In genomic region chr16:84782841-84783240, GRCh38 we compare ENCODE assay signal across 20 cellular contexts.
"Had no signal": no experiment of that assay in that cellular context is flagged by ENCODE, and none has a peak within 500 bp of the region (broad histone marks: within the 10 kb centered on the region; RNA-seq: fewer than 3 reads in every experiment).

No MANE protein-coding gene starts in this region.

- H3K9me3 Mint-ChIP-seq: effector memory CD8-positive, alpha-beta T cell; naive B cell; neural progenitor cell; T-helper 1 cell treated with Interleukin-12 subunit alpha and Interleukin-12 subunit beta and Interleukin-4 antibody, amounts not matched to agents 30 μg/mL and 1 μg/mL, for 36 hours had no signal

- H3K4me2 ChIP-seq: neural progenitor cell had no signal

- H2AFZ ChIP-seq: neural progenitor cell had no signal

- H3K4me3 Mint-ChIP-seq: effector memory CD8-positive, alpha-beta T cell; naive B cell; neural progenitor cell; stimulated activated naive B cell treated with anti-CD40 and anti-IgM and Interleukin-4, amounts not matched to agents 10 μg/mL and 1 μg/mL and 100 μg/mL, for 72 hours; T-helper 1 cell treated with Interleukin-12 subunit alpha and Interleukin-12 subunit beta and Interleukin-4 antibody, amounts not matched to agents 30 μg/mL and 1 μg/mL, for 36 hours had no signal

- H3K4me3 ChIP-seq: ascending aorta, cardiac muscle cell, mucosa of descending colon, neural progenitor cell, sigmoid colon, spleen, tibial artery had no signal

- H3K27me3 ChIP-seq: ascending aorta, cardiac muscle cell, neural progenitor cell, sigmoid colon, spleen, tibial artery had no signal

- H3K27ac Mint-ChIP-seq: effector memory CD8-positive, alpha-beta T cell; neural progenitor cell; stimulated activated naive B cell treated with anti-CD40 and anti-IgM and Interleukin-4, amounts not matched to agents 10 μg/mL and 1 μg/mL and 100 μg/mL, for 72 hours; T-helper 1 cell treated with Interleukin-12 subunit alpha and Interleukin-12 subunit beta and Interleukin-4 antibody, amounts not matched to agents 30 μg/mL and 1 μg/mL, for 36 hours had no signal

- H3K27ac ChIP-seq: ascending aorta, cardiac muscle cell, neural progenitor cell, sigmoid colon, spleen, tibial artery had no signal

- DNase-seq: activated CD4-positive, alpha-beta T cell treated with anti-CD3 and anti-CD28 coated beads, Interleukin-2, amount 50 U/mL, for 1 hour; activated CD4-positive, CD25-positive, alpha-beta regulatory T cell treated with anti-CD3 and anti-CD28 coated beads, Interleukin-2, amount 50 U/mL, for 72 hours; activated CD8-positive, alpha-beta memory T cell treated with anti-CD3 and anti-CD28 coated beads for 24 hours; activated CD8-positive, alpha-beta memory T cell treated with anti-CD3 and anti-CD28 coated beads, Interleukin-2, amount 50 U/mL, for 48 hours; activated effector memory CD4-positive, alpha-beta T cell treated with anti-CD3 and anti-CD28 coated beads, Interleukin-2, amount 50 U/mL, for 16 hours; activated naive CD4-positive, alpha-beta T cell treated with anti-CD3 and anti-CD28 coated beads, Interleukin-2, amount 50 U/mL, for 16 hours; activated T-cell treated with anti-CD3 and anti-CD28 coated beads, Interleukin-2, amount 50 U/mL, for 48 hours; effector memory CD8-positive, alpha-beta T cell; foreskin melanocyte; hypothalamus; mucosa of descending colon; naive B cell; stimulated activated naive B cell treated with anti-CD40 and anti-IgM and Interleukin-4, amounts not matched to agents 10 μg/mL and 1 μg/mL and 100 μg/mL, for 72 hours had no signal

- H3K9ac ChIP-seq: neural progenitor cell had no signal

- H3K4me1 ChIP-seq: ascending aorta, neural progenitor cell had no signal

- ATAC-seq: effector memory CD8-positive, alpha-beta T cell; mucosa of descending colon; stimulated activated naive B cell treated with anti-CD40 and anti-IgM and Interleukin-4, amounts not matched to agents 10 μg/mL and 1 μg/mL and 100 μg/mL, for 72 hours had no signal

- H3K9me3 ChIP-seq: ascending aorta, mucosa of descending colon, sigmoid colon, spleen, tibial artery had no signal

- H3K27me3 Mint-ChIP-seq: effector memory CD8-positive, alpha-beta T cell; naive B cell; stimulated activated naive B cell treated with anti-CD40 and anti-IgM and Interleukin-4, amounts not matched to agents 10 μg/mL and 1 μg/mL and 100 μg/mL, for 72 hours had no signal

- H3K4me1 Mint-ChIP-seq: naive B cell; neural progenitor cell; stimulated activated naive B cell treated with anti-CD40 and anti-IgM and Interleukin-4, amounts not matched to agents 10 μg/mL and 1 μg/mL and 100 μg/mL, for 72 hours had no signal
